8 cellular contexts compared by ENCODE assay signal in genomic region chr9:134025606-134026541, GRCh38. TPM values are rescaled to one million over a fixed set of nuclear protein-coding genes. Genes with fewer than 3 reads are reported as not detected.
DNase-seq lines count a peak whose midpoint lies in the region; ATAC-seq and TF ChIP-seq lines count a peak whose summit lies in the region.

No MANE protein-coding gene starts in this region.

- POLR2A ChIA-PET in Caco-2 (lab: Charles Lee): interaction anchor here (0.6 to 1.1 kb wide), 2 partner anchors 11 to 41 kb away, joined by 3 to 5 read pairs; no protein-coding TSS in a partner anchor

- H3F3A ChIP-seq in SU-DHL-6 (ENCODE audit: insufficient read depth): peaks cover 6% of the 10 kb centered on the region; the same call in 1 of the 2 replicates

- H4K20me1 ChIP-seq in SU-DHL-6 (ENCODE audit: low read depth, low read length): no peaks in the 10 kb centered on the region

- no peaks in the 10 kb centered on the region for H3K9me3 Mint-ChIP-seq in Caco-2 (ENCODE audit: unreplicated experiment)

- BruUV-seq in Caco-2 (replicated peaks; lab: Mats Ljungman, UMichigan): no TSS peak

- peak in 1 of 2 experiments; percentile 59 for DNase-seq in Caco-2
- DNase-seq in ascending aorta (ENCODE audit: low spot score in 2 of 2): no peak
- no peak for DNase-seq in NCI-H524 treated with DMSO at 0.1 percent for 48 hours (lab: John Stamatoyannopoulos, UW)

- no peaks in the 10 kb centered on the region for H3K27me3 Mint-ChIP-seq in Caco-2 (ENCODE audit: insufficient read depth, unreplicated experiment)

- H3K79me2 ChIP-seq in SU-DHL-6 (ENCODE audit: insufficient read depth, low read length): no peaks in the 10 kb centered on the region

- no peaks in the 10 kb centered on the region for H3K9me3 ChIP-seq in Caco-2
- no peaks in the 10 kb centered on the region for H3K9me3 ChIP-seq in SU-DHL-6 (ENCODE audit: insufficient read depth, low read length)
- H3K9me3 ChIP-seq in ascending aorta: no peaks in the 10 kb centered on the region
- no peaks in the 10 kb centered on the region for H3K9me3 ChIP-seq in skeletal muscle tissue (ENCODE audit: control insufficient read depth in 3 of 3, low read length in 3 of 3)

- TF ChIP-seq CTCF in Caco-2 (IDR thresholded peaks at IDR 0.05; ENCODE audit: insufficient read depth in 1 of 2, low read depth in 1 of 2, low read length in 1 of 2, severe bottlenecking in 1 of 2, unreplicated experiment in 1 of 2) (peak in 1 of 2 experiments; percentile 35), SU-DHL-6 (IDR thresholded peaks at IDR 0.05; ENCODE audit: insufficient read depth, low read length, poor library complexity, severe bottlenecking) (no peak), ascending aorta (IDR thresholded peaks at IDR 0.05) (no peak)

- peak; percentile 32 for ATAC-seq in GM19463 (IDR thresholded peaks at IDR 0.05; ENCODE audit: unreplicated experiment)
- ATAC-seq in HG03571 (IDR thresholded peaks at IDR 0.05; ENCODE audit: unreplicated experiment): peak; percentile 31

- H3K27me3 ChIP-seq in Caco-2 (replicated peaks; ENCODE audit: control insufficient read depth, insufficient read depth, low read length): no peaks in the 10 kb centered on the region
- no peaks in the 10 kb centered on the region for H3K27me3 ChIP-seq in SU-DHL-6 (ENCODE audit: low read length)
- no peaks in the 10 kb centered on the region for H3K27me3 ChIP-seq in ascending aorta
- H3K27me3 ChIP-seq in skeletal muscle tissue (ENCODE audit: control insufficient read depth in 3 of 3, insufficient read depth in 3 of 3, low read length in 3 of 3): no peaks in the 10 kb centered on the region

- peak overlapping the region; percentile 35 for H3K27ac Mint-ChIP-seq in Caco-2 (ENCODE audit: unreplicated experiment)

- H3K9ac ChIP-seq in SU-DHL-6 (ENCODE audit: low read length) (peak overlapping the region; percentile 54), skeletal muscle tissue (ENCODE audit: low read depth in 1 of 3, low read length in 3 of 3) (peak overlapping the region; percentile 12 to 72 (median 59))

- H3K36me3 Mint-ChIP-seq in Caco-2 (ENCODE audit: insufficient read depth, unreplicated experiment): peaks cover 29% of the 10 kb centered on the region

- H3K4me1 Mint-ChIP-seq in Caco-2 (ENCODE audit: low read depth, unreplicated experiment): no peaks in the 10 kb centered on the region

- CTCF ChIA-PET in Caco-2 (lab: Charles Lee): interaction anchor here (0.9 to 1.9 kb wide), 3 partner anchors 31 to 256 kb away, joined by 6 to 13 read pairs (median 8); no protein-coding TSS in a partner anchor

- H3K27ac ChIP-seq in SU-DHL-6 (ENCODE audit: low read depth, low read length) (no peak overlapping the region), ascending aorta (peak overlapping the region; percentile 45 to 68), skeletal muscle tissue (ENCODE audit: low read depth, low read length) (no peak overlapping the region)

- H3K4me1 ChIP-seq in Caco-2 (0 out of 2 replicates have a peak, but pooled peaks cover 4% of the 10 kb centered on the region), ascending aorta (peaks cover 0 to 3% of the 10 kb centered on the region in 2 donors), skeletal muscle tissue (ENCODE audit: control insufficient read depth in 3 of 3, insufficient read depth in 3 of 3, low read length in 3 of 3) (peaks cover 7 to 17% (median 8%) of the 10 kb centered on the region in 3 donors)

- intact Hi-C loops in Caco-2 (cut with micrococcal nuclease; ENCODE audit: unreplicated experiment): loop anchor here (1.0 kb wide), 1 partner anchor 42 kb away; the partner anchor contains the start of gene BRD3
- intact Hi-C loops in ascending aorta (cut with DNase I): loop anchor here (1.0 to 10.0 kb wide), 10 partner anchors 34 to 1935 kb away; partner anchors contain the start of genes BRD3, RNU6ATAC, RXRA and STKLD1

- H3K9me2 ChIP-seq in SU-DHL-6 (replicated peaks; ENCODE audit: insufficient read depth, low read length): no peaks in the 10 kb centered on the region

- H3K36me3 ChIP-seq in Caco-2 (ENCODE audit: control insufficient read depth, insufficient read depth, low read length) (peaks cover 1% of the 10 kb centered on the region; the same call in 1 of the 2 replicates), SU-DHL-6 (ENCODE audit: low read length) (no peaks in the 10 kb centered on the region), ascending aorta (peaks cover 6 to 20% of the 10 kb centered on the region in 2 donors), skeletal muscle tissue (ENCODE audit: control insufficient read depth in 3 of 3, insufficient read depth in 3 of 3, low read length in 3 of 3) (peaks cover 8 to 14% (median 9%) of the 10 kb centered on the region in 3 donors)

- H3K4me3 ChIP-seq in Caco-2 (ENCODE audit: low read depth, low read length): peak overlapping the region; percentile 87
- peak overlapping the region; percentile 66 for H3K4me3 ChIP-seq in SU-DHL-6 (ENCODE audit: insufficient read depth, low read length, poor library complexity, severe bottlenecking)
- H3K4me3 ChIP-seq in ascending aorta: peak overlapping the region; percentile 70 to 97
- peak overlapping the region; percentile 82 for H3K4me3 ChIP-seq in iPS-11a (ENCODE audit: low read depth, low read length)
- peak overlapping the region; percentile 69 to 81 (median 77) for H3K4me3 ChIP-seq in skeletal muscle tissue (ENCODE audit: low read length in 3 of 3)

- H3K4me2 ChIP-seq in SU-DHL-6 (ENCODE audit: low read depth, low read length, poor library complexity, severe bottlenecking): peak overlapping the region; percentile 71

- peak overlapping the region; percentile 96 for H2AFZ ChIP-seq in SU-DHL-6 (ENCODE audit: low read depth, low read length, severe bottlenecking)

- peak overlapping the region; percentile 75 for H3K4me3 Mint-ChIP-seq in Caco-2 (ENCODE audit: unreplicated experiment)

RNA-seq across cellular contexts. Expression of gene BRD3OS, which starts 0.6 kb away (rescaled TPM):
- total RNA-seq in Caco-2 (2022) (9.1 and 9.4 TPM in 2 replicates), ascending aorta (15.9 TPM), skeletal muscle tissue (3.7 TPM)

RNA-seq across cellular contexts. Expression of gene VAV2, which starts 33.8 kb away (rescaled TPM):
- total RNA-seq in Caco-2 (2022) (51.8 and 55.3 TPM in 2 replicates), ascending aorta (12.7 TPM), skeletal muscle tissue (9.9 TPM)

RNA-seq across cellular contexts. Expression of gene BRD3, which starts 42.0 kb away (rescaled TPM):
- total RNA-seq in Caco-2 (2022) (57.5 and 58.3 TPM in 2 replicates), ascending aorta (32.0 TPM), skeletal muscle tissue (20.9 TPM)

Comparison
In these comparisons a context has a peak if more than half of its experiments do, and no peak if none do; other contexts are left out.
1. H3K27ac ChIP-seq: peak in ascending aorta (2 of 2); none in SU-DHL-6 (single experiment) and skeletal muscle tissue (single experiment).
2. Peak in every context shown above with its lines, with median percentiles within 50 percentile points of each other: H3K4me3 ChIP-seq.